13 cellular contexts compared by ENCODE assay signal in genomic region chr7:114939484-114940097, GRCh38.
DNase-seq lines count a peak whose midpoint lies in the region; ATAC-seq and TF ChIP-seq lines count a peak whose summit lies in the region.
"Had no signal": no experiment of that assay in that cellular context is flagged by ENCODE, and none has a peak within 500 bp of the region (broad histone marks: within the 10 kb centered on the region; RNA-seq: fewer than 3 reads in every experiment).

No MANE protein-coding gene starts in this region.

- TF ChIP-seq CTCF in OCI-LY1 (IDR thresholded peaks at IDR 0.05; ENCODE audit: low read length) (peak; percentile 77), epithelial cell of esophagus (IDR thresholded peaks at IDR 0.05; ENCODE audit: insufficient read depth, low read depth, low read length, missing control alignments) (peak; percentile 35)

- H3K4me3 ChIP-seq in OCI-LY1 (ENCODE audit: low read depth, low read length, poor library complexity, severe bottlenecking), result no peak overlapping the region
- no peak overlapping the region for H3K4me3 ChIP-seq in epithelial cell of esophagus (ENCODE audit: low read length)
- H3K4me3 ChIP-seq: skin epidermis had no signal

- H3K36me3 ChIP-seq in OCI-LY1 (ENCODE audit: insufficient read depth, low read length), result no peaks in the 10 kb centered on the region

- no peaks in the 10 kb centered on the region for H4K20me1 ChIP-seq in OCI-LY1 (ENCODE audit: insufficient read depth, low read length)

- no peak overlapping the region for H3K9ac ChIP-seq in OCI-LY1 (ENCODE audit: low read length)

- no peaks in the 10 kb centered on the region for H3K9me3 ChIP-seq in OCI-LY1 (ENCODE audit: low read length)

- peak; percentile 39 for ATAC-seq in GM18873 (IDR thresholded peaks at IDR 0.05; ENCODE audit: low FRiP score, unreplicated experiment)
- ATAC-seq: left lobe of liver had no signal

- H3K27me3 ChIP-seq in OCI-LY1 (ENCODE audit: insufficient read depth, low read length), result no peaks in the 10 kb centered on the region

- H3K79me2 ChIP-seq in OCI-LY1 (ENCODE audit: insufficient read depth, low read length), result no peaks in the 10 kb centered on the region

- no peaks in the 10 kb centered on the region for H3K4me1 ChIP-seq in OCI-LY1 (ENCODE audit: insufficient read depth, low read length, severe bottlenecking)

- DNase-seq in NCI-H146 (lab: John Stamatoyannopoulos, UW) (peak; percentile 3), NCI-H146 treated with DMSO at 0.1 percent for 48 hours (lab: John Stamatoyannopoulos, UW; ENCODE audit: unreplicated experiment) (no peak), epithelial cell of esophagus (ENCODE audit: low read depth) (no peak), anterior cingulate cortex (lab: John Stamatoyannopoulos, UW) (no peak), activated gamma-delta T cell treated with Interleukin-2 at 50 U/mL for 16 hours (no peak), NCI-H2081 (lab: John Stamatoyannopoulos, UW) (no peak)
- DNase-seq: NCI-H2081 treated with DMSO at 0.1 percent for 48 hours, nephron progenitor cell, OCI-M1 had no signal

- H3K27ac ChIP-seq in OCI-LY1 (ENCODE audit: low read depth, low read length, poor library complexity, severe bottlenecking), result no peak overlapping the region

- no peaks in the 10 kb centered on the region for H3F3A ChIP-seq in OCI-LY1 (ENCODE audit: insufficient read depth, low read length)

- H3K9me2 ChIP-seq in OCI-LY1 (ENCODE audit: low read depth, low read length), result no peaks in the 10 kb centered on the region

- no peak overlapping the region for H2AFZ ChIP-seq in OCI-LY1 (ENCODE audit: low read length)

- no peak overlapping the region for H3K4me2 ChIP-seq in OCI-LY1 (ENCODE audit: low read length)
